8 cellular contexts compared by ENCODE assay signal in the genomic region with DNA sequence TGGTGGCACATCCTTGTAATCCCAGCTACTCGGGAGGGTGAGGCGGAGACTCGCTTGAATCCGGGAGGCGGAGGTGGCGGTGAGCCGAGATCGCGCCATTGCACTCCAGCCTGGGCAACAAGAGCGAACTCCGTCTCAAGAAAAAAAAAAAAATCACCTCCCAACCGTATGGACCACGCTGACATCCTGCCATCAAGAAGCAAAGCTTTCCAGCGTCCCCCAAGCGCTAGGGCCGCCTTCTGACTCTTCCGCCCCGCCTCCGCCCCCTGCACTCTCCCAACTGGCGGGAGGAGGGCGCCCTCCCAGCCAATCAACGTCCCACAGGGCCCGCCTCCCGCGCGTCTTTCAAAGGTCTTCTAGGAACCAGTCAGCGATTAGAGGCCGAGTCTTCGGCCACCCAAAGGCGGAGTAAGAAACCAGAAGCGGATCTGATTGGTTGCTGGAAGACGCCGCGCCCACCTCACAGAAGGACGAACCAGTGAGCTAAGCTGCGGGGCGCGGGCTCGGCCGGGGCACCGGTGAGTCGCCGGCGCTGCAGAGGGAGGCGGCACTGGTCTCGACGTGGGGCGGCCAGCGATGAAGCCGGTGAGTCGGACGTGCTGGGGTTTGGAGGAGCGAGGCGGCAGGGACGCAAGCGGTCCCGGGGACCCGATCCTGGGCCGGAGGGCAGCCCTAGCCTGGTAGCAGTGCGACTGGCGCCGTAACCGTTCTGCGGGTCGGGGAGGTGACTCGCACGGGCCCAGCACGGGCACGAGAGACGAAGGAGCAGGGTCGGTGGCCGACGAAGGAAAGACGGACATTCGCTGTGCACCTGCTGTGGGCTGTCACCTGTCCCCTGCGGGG. TPM values are rescaled to one million over a fixed set of nuclear protein-coding genes. Genes with fewer than 3 reads are reported as not detected.
A peak's percentile ranks its signal among the peaks of the same experiment; 100 is the strongest.
DNase-seq lines count a peak whose midpoint lies in the region; ATAC-seq and TF ChIP-seq lines count a peak whose summit lies in the region.

Gene CDKN3 (plus strand): TSS at position 515 of the 843 bp plus-strand sequence. CDS start 62 bp downstream, at position 577.

- H3K27ac Mint-ChIP-seq in effector memory CD8-positive, alpha-beta T cell = peak within 1 kb of the TSS; percentile 32 to 70
- peak within 1 kb of the TSS; percentile 18 for H3K27ac Mint-ChIP-seq in memory B cell

- H3K4me3 Mint-ChIP-seq in effector memory CD8-positive, alpha-beta T cell = peak within 1 kb of the TSS; percentile 82 to 84
- H3K4me3 Mint-ChIP-seq in memory B cell = peak within 1 kb of the TSS; percentile 79

- peaks cover 0 to 9% of the 10 kb centered on the region in 2 donors for H3K4me1 Mint-ChIP-seq in effector memory CD8-positive, alpha-beta T cell (ENCODE audit: low read depth in 2 of 2)
- peaks cover 8% of the 10 kb centered on the region for H3K4me1 Mint-ChIP-seq in memory B cell

- DNase-seq in COR-L47 (lab: John Stamatoyannopoulos, UW) (peak; percentile 99), GM20000 (ENCODE audit: low spot score) (peak; percentile 98), HT-29 (ENCODE audit: low spot score) (peak; percentile 97), memory B cell (ENCODE audit: low spot score in 2 of 2) (peak; percentile 89 to 96)
- peak; percentile 94 for DNase-seq in NK-92 treated with Interleukin-12 subunit alpha and Interleukin-12 subunit beta, amount 100 ng/mL, for 24 hours (lab: John Stamatoyannopoulos, UW)
- DNase-seq in activated CD8-positive, alpha-beta memory T cell treated with anti-CD3 and anti-CD28 coated beads for 24 hours = peak; percentile 96
- peak; percentile 97 to 98 (median 98) for DNase-seq in effector memory CD8-positive, alpha-beta T cell
- DNase-seq in stimulated activated CD8-positive, alpha-beta memory T cell treated with anti-CD3 and anti-CD28 coated beads, Interleukin-12 subunit alpha, Interleukin-12 subunit beta, amount 100 ng/mL, for 24 hours (ENCODE audit: extremely low read depth) = peak; percentile 90

- TF ChIP-seq CTCF in GM20000 (IDR thresholded peaks at IDR 0.05; ENCODE audit: extremely low read depth, missing control alignments) = peak; percentile 20

- H3K36me3 Mint-ChIP-seq in effector memory CD8-positive, alpha-beta T cell (ENCODE audit: insufficient read depth) = peaks cover 7% of the 10 kb centered on the region
- no peaks in the 10 kb centered on the region for H3K36me3 Mint-ChIP-seq in memory B cell

- peak; percentile 89 for ATAC-seq in effector memory CD8-positive, alpha-beta T cell (replicated peaks)
- peak; percentile 93 for ATAC-seq in memory B cell (ENCODE audit: low read depth)

- no peaks in the 10 kb centered on the region for H3K9me3 Mint-ChIP-seq in effector memory CD8-positive, alpha-beta T cell
- no peaks in the 10 kb centered on the region for H3K9me3 Mint-ChIP-seq in memory B cell

- peaks cover 2 to 5% of the 10 kb centered on the region in 2 donors for H3K27me3 Mint-ChIP-seq in effector memory CD8-positive, alpha-beta T cell
- H3K27me3 Mint-ChIP-seq in memory B cell = peaks cover under 1% of the 10 kb centered on the region

RNA-seq across cellular contexts. Expression of gene CDKN3, which starts in this region (rescaled TPM):
- total RNA-seq in HT-29 (2014; rRNA removed; shearing (Covaris generic)) = 28.7 and 31.5 TPM in 2 replicates

Comparison
In these comparisons a context has a peak if more than half of its experiments do, and no peak if none do; other contexts are left out.
1. Peak in every context shown above with its lines: DNase-seq and ATAC-seq.